In the genomic region with DNA sequence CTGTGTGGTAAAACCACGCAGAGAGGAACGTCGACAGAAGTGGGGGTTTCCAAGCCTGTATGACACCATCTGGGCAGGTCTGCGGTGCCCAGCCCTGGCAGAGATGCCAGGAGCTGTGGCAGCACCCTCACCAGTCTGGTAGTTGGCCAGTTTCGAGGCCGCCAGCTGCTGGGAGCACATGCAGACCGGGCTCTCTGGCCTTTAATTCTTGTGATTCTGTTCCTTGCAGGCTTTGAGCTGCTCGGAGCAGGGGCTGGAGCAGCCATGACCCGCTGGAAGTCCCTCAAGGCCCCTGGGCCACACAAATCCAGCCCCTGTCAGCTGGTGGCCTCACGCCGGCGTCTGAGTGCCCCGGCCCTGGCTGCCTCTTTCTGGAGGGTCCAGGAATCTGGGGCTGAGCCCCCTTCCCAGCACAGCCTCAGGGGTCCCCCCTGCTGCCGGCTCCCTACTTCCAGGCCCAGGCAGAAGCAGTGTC, we compare ENCODE assay signal across 9 cellular contexts. TPM values are rescaled to one million over a fixed set of nuclear protein-coding genes. Genes with fewer than 3 reads are reported as not detected.
DNase-seq lines count a peak whose midpoint lies in the region; ATAC-seq, FAIRE-seq and TF ChIP-seq lines count a peak whose summit lies in the region.
"Not testable (repeated sequence)": the region's sequence is repeated elsewhere in the genome, so short reads cannot be mapped to it uniquely, and the experiment has no call there.
"Had no signal": no experiment of that assay in that cellular context is flagged by ENCODE, and none has a peak within 500 bp of the region (broad histone marks: within the 10 kb centered on the region; RNA-seq: fewer than 3 reads in every experiment).

No MANE protein-coding gene starts in this region.

- DNase-seq in A549 (ENCODE audit: low read depth in 1 of 2, low spot score in 1 of 2); WTC11 (ENCODE audit: low spot score): not testable (repeated sequence)
- DNase-seq in NCI-H446 treated with DMSO at 0.1 percent for 48 hours (lab: John Stamatoyannopoulos, UW) (peak; percentile 14), MCF 10A (ENCODE audit: unreplicated experiment) (peak; percentile 27), right cardiac atrium (peak; percentile 1 to 28 (median 15)), myocyte (ENCODE audit: low read depth) (peak; percentile 39), sigmoid colon (peak; percentile 61)

- not testable (repeated sequence) for BruUV-seq in MCF 10A (replicated peaks; lab: Mats Ljungman, UMichigan)

- TF ChIP-seq EP300 in A549 (IDR thresholded peaks at IDR 0.05); sigmoid colon (IDR thresholded peaks at IDR 0.05): not testable (repeated sequence)

- H3K4me1 ChIP-seq in A549; right cardiac atrium (ENCODE audit: control insufficient read depth, insufficient read depth, low read length); sigmoid colon: not testable (repeated sequence)

- H3K27ac Mint-ChIP-seq in WTC11; MCF 10A (ENCODE audit: low read depth, unreplicated experiment): not testable (repeated sequence)

- not testable (repeated sequence) for TF ChIP-seq RAD21 in A549 (conservative IDR thresholded peaks at IDR 0.05 in 1 of 2, IDR thresholded peaks at IDR 0.05 in 1 of 2)

- CTCF ChIA-PET in A549 (lab: Yijun Ruan, JAX) = interaction anchor here (0.6 kb wide), 1 partner anchor 698 kb away, joined by 3 read pairs; no protein-coding TSS in a partner anchor
- CTCF ChIA-PET in WTC11 (lab: Charles Lee); MCF 10A (lab: Yijun Ruan, JAX): not testable (repeated sequence)

- not testable (repeated sequence) for H3K4me3 ChIP-seq in A549; right cardiac atrium (ENCODE audit: low read length); sigmoid colon

- not testable (repeated sequence) for H3K27me3 ChIP-seq in right cardiac atrium (ENCODE audit: control insufficient read depth, insufficient read depth); sigmoid colon

- not testable (repeated sequence) for H3K27me3 Mint-ChIP-seq in WTC11 (ENCODE audit: low read depth); MCF 10A (ENCODE audit: insufficient read depth, unreplicated experiment)

- not testable (repeated sequence) for TF ChIP-seq CTCF in A549 (IDR thresholded peaks at IDR 0.05); WTC11 (IDR thresholded peaks at IDR 0.05); MCF 10A (IDR thresholded peaks at IDR 0.05; ENCODE audit: unreplicated experiment); sigmoid colon (IDR thresholded peaks at IDR 0.05)

- POLR2A ChIA-PET in A549 (lab: Yijun Ruan, JAX); WTC11 (lab: Charles Lee); MCF 10A (lab: Yijun Ruan, JAX): not testable (repeated sequence)

- FAIRE-seq in A549 (lab: Jason Lieb, UNC) = peak; percentile 70

- not testable (repeated sequence) for H3K4me3 Mint-ChIP-seq in WTC11; MCF 10A (ENCODE audit: unreplicated experiment)

- not testable (repeated sequence) for H3K27ac ChIP-seq in A549; right cardiac atrium (ENCODE audit: low read length); sigmoid colon

- TF ChIP-seq POLR2A in A549 (IDR thresholded peaks at IDR 0.05; ENCODE audit: low read length); sigmoid colon (IDR thresholded peaks at IDR 0.05): not testable (repeated sequence)

- intact Hi-C loops in MCF 10A (cut with micrococcal nuclease); right cardiac atrium (cut with DNase I); sigmoid colon (cut with DNase I): not testable (repeated sequence)

- not testable (repeated sequence) for H3K36me3 Mint-ChIP-seq in WTC11; MCF 10A (ENCODE audit: insufficient read depth, unreplicated experiment)

- H3K4me2 ChIP-seq in A549 = not testable (repeated sequence)

- not testable (repeated sequence) for ATAC-seq in A549, right cardiac atrium
- peak; percentile 15; the same call in 1 of the 2 replicates for ATAC-seq in WTC11

- WGBS in A549 (ENCODE audit: missing lambda C conversion rate) = 69% methylated on average over 9 of the region's 14 CpGs
- 80% methylated on average over 14 of the region's 14 CpGs for WGBS in right cardiac atrium
- WGBS in sigmoid colon, 2 donors = 65 to 77% methylated on average over 13 to 14 of the region's 14 CpGs

- H3K36me3 ChIP-seq in sigmoid colon = not testable (repeated sequence)

- not testable (repeated sequence) for H3K9me3 ChIP-seq in A549; right cardiac atrium (ENCODE audit: control insufficient read depth, low read length); sigmoid colon

- H3K9me3 Mint-ChIP-seq in WTC11; MCF 10A (ENCODE audit: unreplicated experiment): not testable (repeated sequence)

- H3K4me1 Mint-ChIP-seq in WTC11; MCF 10A (ENCODE audit: insufficient read depth, unreplicated experiment): not testable (repeated sequence)

RNA-seq across cellular contexts. Expression of gene KCNJ12, which starts 36.1 kb away (rescaled TPM):
- polyA plus RNA-seq in A549 (2011; rRNA removed) = 0.34 and 0.38 TPM in 2 replicates
- 0.82 and 1.0 TPM in 2 replicates for polyA plus RNA-seq in A549 (2012; cell fraction: cytosol; rRNA removed)
- polyA plus RNA-seq in A549 (2012; cell fraction: nucleus; rRNA removed) = 1.5 and 1.7 TPM in 2 replicates
- polyA plus RNA-seq in A549 (2017; fragmentation: RNase III; extraction: RNeasy Plus Mini Kit Qiagen cat#74134 plus additional on column Dnase treatment) = 0.44 to 0.54 TPM (median 0.46 TPM) in 3 replicates
- polyA minus RNA-seq in A549 (2011; rRNA and poly(A)+ RNA removed) = 0.37 and 0.44 TPM in 2 replicates
- total RNA-seq in WTC11 (2021) = 2.2 to 2.3 TPM (median 2.3 TPM) in 3 replicates
- 0.05 TPM in 1 of 2 replicates, not detected in the other for total RNA-seq in MCF 10A (2022)
- 10 to 100 TPM in 2 of 4 donors, 1 to 10 TPM in 2; 9.8 to 13.3 (median 10.8) TPM for total RNA-seq in right cardiac atrium
- polyA plus RNA-seq in right cardiac atrium = 9.9 TPM
- 14.6 and 15.4 TPM in 2 replicates for total RNA-seq in myocyte
- 3.7 TPM for polyA plus RNA-seq in myocyte (2012)
- total RNA-seq in sigmoid colon = 1 to 10 TPM in 3 of 4 donors, under 1 TPM in 1; 0.54 to 2.2 (median 1.4) TPM
- under 1 TPM; 0.23 to 0.60 (median 0.60) TPM for polyA plus RNA-seq in sigmoid colon
- total RNA-seq: CD8-positive, alpha-beta memory T cell; HFFc6 had no signal
- polyA plus RNA-seq: CD8-positive, alpha-beta memory T cell had no signal
